In the genomic region with DNA sequence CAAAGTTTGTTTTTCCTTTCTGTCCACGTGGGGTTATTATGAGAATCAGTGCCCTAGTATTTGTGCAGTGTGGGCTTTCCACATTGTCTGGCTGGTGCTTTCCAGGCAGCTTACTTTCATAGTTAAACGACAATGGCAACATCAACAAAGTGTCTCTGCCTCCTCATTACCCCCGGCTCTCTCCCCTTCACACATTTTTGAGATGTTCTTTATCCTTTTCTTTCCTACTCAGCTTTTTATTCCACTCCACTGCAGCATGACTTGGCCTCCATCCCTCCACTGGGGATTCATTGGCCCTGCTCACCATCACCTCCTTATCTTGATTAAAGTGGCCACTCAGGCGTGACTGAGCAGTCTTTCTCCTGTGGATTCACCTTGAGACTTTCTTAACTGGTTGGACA, we compare ENCODE assay signal across 10 cellular contexts. TPM values are rescaled to one million over a fixed set of nuclear protein-coding genes. Genes with fewer than 3 reads are reported as not detected.
A peak's percentile ranks its signal among the peaks of the same experiment; 100 is the strongest.
DNase-seq lines count a peak whose midpoint lies in the region; ATAC-seq and TF ChIP-seq lines count a peak whose summit lies in the region.
"Had no signal": no experiment of that assay in that cellular context is flagged by ENCODE, and none has a peak within 500 bp of the region (broad histone marks: within the 10 kb centered on the region; RNA-seq: fewer than 3 reads in every experiment).

No MANE protein-coding gene starts in this region.

- peaks cover 16% of the 10 kb centered on the region for H3K36me3 Mint-ChIP-seq in type B pancreatic cell

- peak overlapping the region; percentile 12 for H3K27ac Mint-ChIP-seq in type B pancreatic cell
- H3K27ac Mint-ChIP-seq: activated naive CD4-positive, alpha-beta T cell treated with anti-CD3 and anti-CD28 coated beads, Interleukin-2, amount 10 ng/mL, durations not matched to agents 7 days and 5 days had no signal

- no peaks in the 10 kb centered on the region for H3K27me3 Mint-ChIP-seq in type B pancreatic cell
- H3K27me3 Mint-ChIP-seq: activated naive CD4-positive, alpha-beta T cell treated with anti-CD3 and anti-CD28 coated beads, Interleukin-2, amount 10 ng/mL, durations not matched to agents 7 days and 5 days had no signal

- DNase-seq in IMR-90 (no peak), caudate nucleus (lab: John Stamatoyannopoulos, UW) (peak in 1 of 61 donors; percentile 21), lower lobe of right lung (no peak), type B pancreatic cell (ENCODE audit: extremely low spot score, unreplicated experiment) (no peak), iPS-NIHi7 (ENCODE audit: extremely low spot score) (no peak), HT-29 (ENCODE audit: low spot score) (no peak), KBM-7 (no peak)
- DNase-seq: activated naive CD4-positive, alpha-beta T cell treated with anti-CD3 and anti-CD28 coated beads, Interleukin-2, amount 10 ng/mL, durations not matched to agents 7 days and 5 days; NCI-H1092; stimulated activated CD4-positive, alpha-beta T cell treated with anti-CD3 and anti-CD28 coated beads, Interleukin-15, amount 100 ng/mL, for 24 hours had no signal

- H3K27ac ChIP-seq in IMR-90 (ENCODE audit: insufficient read depth, low read length) (peak overlapping the region; percentile 57), caudate nucleus (ENCODE audit: low read depth, low read length) (peak overlapping the region; percentile 11), lower lobe of right lung (peak overlapping the region; percentile 55)

- peak overlapping the region; percentile 67 for H3K14ac ChIP-seq in IMR-90 (replicated peaks; ENCODE audit: low read depth, low read length)

- no peak for TF ChIP-seq RAD21 in IMR-90 (IDR thresholded peaks at IDR 0.05; ENCODE audit: low read length)

- H3K4me3 ChIP-seq in IMR-90 (ENCODE audit: insufficient read depth, low read depth, low read length) (no peak overlapping the region), lower lobe of right lung (no peak overlapping the region)

- intact Hi-C loops in IMR-90 (cut with micrococcal nuclease) (loop anchor here (2.0 kb wide), 1 partner anchor 15 kb away; no protein-coding TSS in a partner anchor), lower lobe of right lung (cut with DNase I) (no loop called here)

- POLR2A ChIA-PET in IMR-90 (lab: Charles Lee; ENCODE audit: unreplicated experiment) = interaction anchor here (0.5 kb wide), 1 partner anchor 101 kb away, joined by 6 read pairs; no protein-coding TSS in a partner anchor

- H3K9ac ChIP-seq in IMR-90 (ENCODE audit: low read depth, low read length) = peak overlapping the region; percentile 57; the same call in 1 of the 2 replicates

- H3K4me2 ChIP-seq in IMR-90 (ENCODE audit: low read depth, low read length) = peak overlapping the region; percentile 77

- H3K23ac ChIP-seq in IMR-90 (ENCODE audit: low read depth, low read length) = peak overlapping the region; percentile 84

- TF ChIP-seq POLR2A in IMR-90 (IDR thresholded peaks at IDR 0.05; ENCODE audit: low read depth, low read length) = no peak

- no peaks in the 10 kb centered on the region for H3K36me3 ChIP-seq in IMR-90 (ENCODE audit: control insufficient read depth, insufficient read depth, low read length)
- H3K36me3 ChIP-seq in lower lobe of right lung = no peaks in the 10 kb centered on the region

- peak overlapping the region; percentile 75 for H2AK9ac ChIP-seq in IMR-90 (replicated peaks; ENCODE audit: low read depth, low read length, poor library complexity)

- H3K9me3 Mint-ChIP-seq in type B pancreatic cell = no peaks in the 10 kb centered on the region
- H3K9me3 Mint-ChIP-seq: activated naive CD4-positive, alpha-beta T cell treated with anti-CD3 and anti-CD28 coated beads, Interleukin-2, amount 10 ng/mL, durations not matched to agents 7 days and 5 days had no signal

- H3K4me1 Mint-ChIP-seq in type B pancreatic cell (ENCODE audit: unreplicated experiment) = peaks cover 46% of the 10 kb centered on the region

- dilution Hi-C loops in IMR-90 (cut with HindIII; ENCODE audit: low sequenced_read_pairs, unreplicated experiment) = no loop called here

- H3K56ac ChIP-seq in IMR-90 (ENCODE audit: extremely low read depth, insufficient read depth, low read length) = peak overlapping the region; percentile 33

- CTCF ChIA-PET in IMR-90 (lab: Yijun Ruan, JAX) = no interaction called here

- in situ Hi-C loops in IMR-90 (cut with MboI; ENCODE audit: low sequenced_read_pairs) = no loop called here
- in situ Hi-C loops in KBM-7 (cut with MboI; ENCODE audit: low pct_unique_long_range_greater_than_20kb, low sequenced_read_pairs) = loop anchor here (10.0 kb wide), 1 partner anchor 385 kb away; no protein-coding TSS in a partner anchor

- peak overlapping the region; percentile 80 for H3K4ac ChIP-seq in IMR-90 (ENCODE audit: low read depth, low read length)

- ATAC-seq in IMR-90 (ENCODE audit: low read depth) = peak; percentile 36
- peak; percentile 46 to 49 for ATAC-seq in lower lobe of right lung

- H3K79me1 ChIP-seq in IMR-90 (ENCODE audit: low read depth in 1 of 2, low read length in 2 of 2) = peaks cover 20 to 63% of the 10 kb centered on the region in 2 experiments

- no CpG with 5 or more reads among the region's 4 CpGs for WGBS in IMR-90 (ENCODE audit: extremely low coverage in 2 of 2, insufficient read length in 1 of 2), 2 experiments

- H3K9me3 ChIP-seq in IMR-90 (ENCODE audit: control insufficient read depth, insufficient read depth, low read length) = no peaks in the 10 kb centered on the region
- H3K9me3 ChIP-seq in lower lobe of right lung = no peaks in the 10 kb centered on the region

- peaks cover 17% of the 10 kb centered on the region for H3K4me1 ChIP-seq in IMR-90 (ENCODE audit: control insufficient read depth, insufficient read depth, low read length)
- H3K4me1 ChIP-seq in lower lobe of right lung = peaks cover 53% of the 10 kb centered on the region

- H2AK5ac ChIP-seq in IMR-90 (ENCODE audit: low read depth, low read length) = peak overlapping the region; percentile 65

- H3K9me1 ChIP-seq in IMR-90 (ENCODE audit: insufficient read depth, low read length) = peaks cover 17% of the 10 kb centered on the region

- peak overlapping the region; percentile 32; the same call in 2 of the 3 replicates for H2BK15ac ChIP-seq in IMR-90 (ENCODE audit: low read depth, low read length)

- no peak overlapping the region for H3K4me3 Mint-ChIP-seq in type B pancreatic cell
- H3K4me3 Mint-ChIP-seq: activated naive CD4-positive, alpha-beta T cell treated with anti-CD3 and anti-CD28 coated beads, Interleukin-2, amount 10 ng/mL, durations not matched to agents 7 days and 5 days had no signal

- H2BK20ac ChIP-seq in IMR-90 (ENCODE audit: low read depth, low read length) = peak overlapping the region; percentile 77

- peak overlapping the region; percentile 67 for H4K91ac ChIP-seq in IMR-90 (ENCODE audit: insufficient read depth, low read depth, low read length)

- H2BK120ac ChIP-seq in IMR-90 (ENCODE audit: low read depth, low read length) = peak overlapping the region; percentile 87

- no peak overlapping the region for H4K5ac ChIP-seq in IMR-90 (ENCODE audit: low read depth, low read length)

- TF ChIP-seq CTCF in IMR-90 (conservative IDR thresholded peaks at IDR 0.05; ENCODE audit: low read depth, low read length) = no peak
- no peak for TF ChIP-seq CTCF in lower lobe of right lung (IDR thresholded peaks at IDR 0.05)
- TF ChIP-seq CTCF in type B pancreatic cell (conservative IDR thresholded peaks at IDR 0.05) = no peak

- H3K27me3 ChIP-seq in IMR-90 (ENCODE audit: control insufficient read depth, insufficient read depth, low read length) (no peaks in the 10 kb centered on the region), lower lobe of right lung (ENCODE audit: low read depth) (no peaks in the 10 kb centered on the region)

- peak overlapping the region in 1 of 2 experiments; percentile 27; a peak in 2 of 4 replicates for H4K8ac ChIP-seq in IMR-90 (ENCODE audit: low read depth in 2 of 2, low read length in 2 of 2)

- peaks cover 45% of the 10 kb centered on the region for H4K20me1 ChIP-seq in IMR-90 (ENCODE audit: insufficient read depth, low read length)

- H3K18ac ChIP-seq in IMR-90 (ENCODE audit: low read depth, low read length) = peak overlapping the region; percentile 32; the same call in 1 of the 2 replicates

- H2AFZ ChIP-seq in IMR-90 (replicated peaks; ENCODE audit: low read length, poor library complexity) = peak overlapping the region; percentile 3

- BruUV-seq in IMR-90 (replicated peaks; lab: Mats Ljungman, UMichigan) = no TSS peak

- H2BK5ac ChIP-seq in IMR-90 (ENCODE audit: low read depth, low read length, poor library complexity, severe bottlenecking) = peak overlapping the region; percentile 66

TF ChIP-seq in IMR-90, 13 proteins besides CTCF, POLR2A, EP300 and RAD21 (continues in another document):
- TF ChIP-seq MAZ (IDR thresholded peaks at IDR 0.05; ENCODE audit: borderline replicate concordance, low read depth, low read length) = no peak
- no peak for TF ChIP-seq CHD1 (IDR thresholded peaks at IDR 0.05; ENCODE audit: low read depth, low read length)
- TF ChIP-seq MXI1 (IDR thresholded peaks at IDR 0.05; ENCODE audit: borderline replicate concordance, low read depth, low read length) = no peak
- TF ChIP-seq, protein P1, sequence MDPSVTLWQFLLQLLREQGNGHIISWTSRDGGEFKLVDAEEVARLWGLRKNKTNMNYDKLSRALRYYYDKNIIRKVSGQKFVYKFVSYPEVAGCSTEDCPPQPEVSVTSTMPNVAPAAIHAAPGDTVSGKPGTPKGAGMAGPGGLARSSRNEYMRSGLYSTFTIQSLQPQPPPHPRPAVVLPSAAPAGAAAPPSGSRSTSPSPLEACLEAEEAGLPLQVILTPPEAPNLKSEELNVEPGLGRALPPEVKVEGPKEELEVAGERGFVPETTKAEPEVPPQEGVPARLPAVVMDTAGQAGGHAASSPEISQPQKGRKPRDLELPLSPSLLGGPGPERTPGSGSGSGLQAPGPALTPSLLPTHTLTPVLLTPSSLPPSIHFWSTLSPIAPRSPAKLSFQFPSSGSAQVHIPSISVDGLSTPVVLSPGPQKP (IDR thresholded peaks at IDR 0.05; ENCODE audit: borderline replicate concordance, low read depth, low read length) = no peak

RNA-seq across cellular contexts. Expression of a gene that starts 19.1 kb away (rescaled TPM):
- total RNA-seq in IMR-90 (2012; rRNA removed) (44.1 and 45.5 TPM in 2 replicates), lower lobe of right lung (69.9 TPM), type B pancreatic cell (ENCODE audit: low replicate concordance) (68.7 and 89.0 TPM in 2 replicates)
- 18.4 and 18.7 TPM in 2 replicates for polyA plus RNA-seq in IMR-90 (2012; rRNA removed)
- polyA plus RNA-seq in IMR-90 (2012; cell fraction: cytosol; rRNA removed) = 9.4 and 10.4 TPM in 2 replicates
- 23.1 and 26.8 TPM in 2 replicates for polyA plus RNA-seq in IMR-90 (2012; cell fraction: nucleus; rRNA removed; ENCODE audit: low replicate concordance)
- 9.5 and 11.8 TPM in 2 replicates for total RNA-seq in HT-29 (2014; rRNA removed; shearing (Covaris generic))

RNA-seq across cellular contexts. Expression of a gene that starts 44.9 kb away (rescaled TPM):
- total RNA-seq in IMR-90 (2012; rRNA removed) = 0.18 and 0.28 TPM in 2 replicates
- polyA plus RNA-seq in IMR-90 (2012; rRNA removed) = 3.1 and 5.8 TPM in 2 replicates
- 0.58 and 3.1 TPM in 2 replicates for polyA plus RNA-seq in IMR-90 (2012; cell fraction: cytosol; rRNA removed)
- polyA plus RNA-seq in IMR-90 (2012; cell fraction: nucleus; rRNA removed; ENCODE audit: low replicate concordance) = 15.2 and 20.3 TPM in 2 replicates
- 29.4 TPM for total RNA-seq in lower lobe of right lung
- 0.14 and 0.80 TPM in 2 replicates for total RNA-seq in type B pancreatic cell (ENCODE audit: low replicate concordance)
- 0.10 TPM in 1 of 2 replicates, not detected in the other for total RNA-seq in HT-29 (2014; rRNA removed; shearing (Covaris generic))

Comparison
In these comparisons a context has a peak if more than half of its experiments do, and no peak if none do; other contexts are left out.
1. RNA of a gene that starts 44.9 kb away (total RNA-seq): 29.4 TPM in lower lobe of right lung (single experiment); 0.14 to 0.80 TPM in type B pancreatic cell, 0.18 to 0.28 TPM in IMR-90 and 0.10 TPM in HT-29; every median in the first group is over 10 times any median in the second.
2. Peak in every context shown above with its lines, with median percentiles within 50 percentile points of each other: H3K27ac ChIP-seq.